ENCODE assay signal across 23 cellular contexts in genomic region chr7:98355250-98355538, GRCh38. TPM values are rescaled to one million over a fixed set of nuclear protein-coding genes. Genes with fewer than 3 reads are reported as not detected.
DNase-seq lines count a peak whose midpoint lies in the region; ATAC-seq and TF ChIP-seq lines count a peak whose summit lies in the region.
"Had no signal": no experiment of that assay in that cellular context is flagged by ENCODE, and none has a peak within 500 bp of the region (broad histone marks: within the 10 kb centered on the region; RNA-seq: fewer than 3 reads in every experiment).

No MANE protein-coding gene starts in this region.

- no peak for DNase-seq in PC-9
- no peak for DNase-seq in endodermal cell
- peak in 1 of 3 donors; percentile 48 for DNase-seq in mucosa of descending colon
- no peak for DNase-seq in substantia nigra (lab: John Stamatoyannopoulos, UW)
- no peak for DNase-seq in immature natural killer cell
- no peak for DNase-seq in cerebellar nuclear complex (lab: John Stamatoyannopoulos, UW)
- DNase-seq: activated CD4-positive, alpha-beta memory T cell treated with anti-CD3 and anti-CD28 coated beads, Interleukin-2, amount 10 ng/mL, durations not matched to agents 7 days and 5 days; activated naive CD4-positive, alpha-beta T cell treated with anti-CD3 and anti-CD28 coated beads for 36 hours; activated T-cell treated with anti-CD3 and anti-CD28 coated beads, Interleukin-2, amount 50 U/mL, for 1 hour; anterior cingulate cortex; BE2C; effector memory CD8-positive, alpha-beta T cell; GOT3; midbrain; NCI-H524; retina; SIG-M5; T-helper 2 cell; testis; WERI-Rb-1 had no signal

- TF ChIP-seq CTCF in PC-9 (conservative IDR thresholded peaks at IDR 0.05) (no peak), endodermal cell (conservative IDR thresholded peaks at IDR 0.05) (no peak), mucosa of descending colon (IDR thresholded peaks at IDR 0.05) (no peak)

- H3K9ac ChIP-seq in endodermal cell (ENCODE audit: extremely low read depth, low read length, poor library complexity, severe bottlenecking) = no peak overlapping the region

- H3K4me3 ChIP-seq in PC-9 = peak overlapping the region; percentile 17; the same call in 1 of the 2 replicates
- no peak overlapping the region for H3K4me3 ChIP-seq in endodermal cell (ENCODE audit: low read length)
- H3K4me3 ChIP-seq in mucosa of descending colon = no peak overlapping the region
- H3K4me3 ChIP-seq: testis had no signal

- H3F3A ChIP-seq in PC-9 (ENCODE audit: insufficient read depth, low read depth) = peaks cover 86% of the 10 kb centered on the region

- H3K27me3 ChIP-seq in PC-9 (ENCODE audit: insufficient read depth, low read depth) (no peaks in the 10 kb centered on the region), endodermal cell (ENCODE audit: control insufficient read depth, insufficient read depth, low read length, poor library complexity, severe bottlenecking) (no peaks in the 10 kb centered on the region)
- H3K27me3 ChIP-seq: BE2C, neutrophil, testis had no signal

- H3K27ac ChIP-seq in PC-9 (peak overlapping the region; percentile 94), endodermal cell (ENCODE audit: low read depth, low read length) (no peak overlapping the region), substantia nigra (ENCODE audit: low read depth, low read length, poor library complexity, severe bottlenecking) (no peak overlapping the region)
- H3K27ac ChIP-seq: neutrophil, testis, WERI-Rb-1 had no signal

- H3K4me1 ChIP-seq in PC-9 (replicated peaks; ENCODE audit: insufficient read depth) (peaks cover 93% of the 10 kb centered on the region), endodermal cell (ENCODE audit: control insufficient read depth, insufficient read depth, low read length) (no peaks in the 10 kb centered on the region), mucosa of descending colon (ENCODE audit: low read depth) (peaks cover 40% of the 10 kb centered on the region)
- H3K4me1 ChIP-seq: BE2C had no signal

- peaks cover 75% of the 10 kb centered on the region for H3K79me2 ChIP-seq in PC-9 (ENCODE audit: low read depth)

- H3K4me1 Mint-ChIP-seq in endodermal cell (peaks cover 8% of the 10 kb centered on the region), immature natural killer cell (no peaks in the 10 kb centered on the region)
- H3K4me1 Mint-ChIP-seq: activated CD4-positive, alpha-beta memory T cell treated with anti-CD3 and anti-CD28 coated beads, Interleukin-2, amount 10 ng/mL, durations not matched to agents 7 days and 5 days; central memory CD8-positive, alpha-beta T cell had no signal

- ATAC-seq in mucosa of descending colon (peak; percentile 27), GM19467 (IDR thresholded peaks at IDR 0.05; ENCODE audit: unreplicated experiment) (no peak)
- ATAC-seq: effector memory CD8-positive, alpha-beta T cell had no signal

- H3K27ac Mint-ChIP-seq in endodermal cell (peak overlapping the region; percentile 16), immature natural killer cell (no peak overlapping the region)
- H3K27ac Mint-ChIP-seq: activated CD4-positive, alpha-beta memory T cell treated with anti-CD3 and anti-CD28 coated beads, Interleukin-2, amount 10 ng/mL, durations not matched to agents 7 days and 5 days; activated naive CD4-positive, alpha-beta T cell treated with anti-CD3 and anti-CD28 coated beads for 36 hours; effector memory CD8-positive, alpha-beta T cell had no signal

- H3K36me3 Mint-ChIP-seq in endodermal cell (ENCODE audit: low read depth) (peaks cover 59% of the 10 kb centered on the region), immature natural killer cell (no peaks in the 10 kb centered on the region)

- CTCF ChIA-PET in PC-9 (lab: Charles Lee) = interaction anchor here (0.6 to 1.0 kb wide), 3 partner anchors 46 to 523 kb away, joined by 3 to 9 read pairs (median 4); partner anchors contain the start of genes BAIAP2L1 and TRRAP

- H3K9me3 Mint-ChIP-seq in endodermal cell (no peaks in the 10 kb centered on the region), immature natural killer cell (no peaks in the 10 kb centered on the region)
- H3K9me3 Mint-ChIP-seq: activated CD4-positive, alpha-beta memory T cell treated with anti-CD3 and anti-CD28 coated beads, Interleukin-2, amount 10 ng/mL, durations not matched to agents 7 days and 5 days; central memory CD8-positive, alpha-beta T cell; effector memory CD8-positive, alpha-beta T cell had no signal

- BruUV-seq in PC-9 (replicated peaks; lab: Mats Ljungman, UMichigan) = no TSS peak

- no peaks in the 10 kb centered on the region; the same call in 1 of the 2 replicates for H4K20me1 ChIP-seq in PC-9 (ENCODE audit: insufficient read depth)

- no peak overlapping the region for H3K4me3 Mint-ChIP-seq in endodermal cell
- H3K4me3 Mint-ChIP-seq in immature natural killer cell = no peak overlapping the region
- H3K4me3 Mint-ChIP-seq: activated CD4-positive, alpha-beta memory T cell treated with anti-CD3 and anti-CD28 coated beads, Interleukin-2, amount 10 ng/mL, durations not matched to agents 7 days and 5 days; activated naive CD4-positive, alpha-beta T cell treated with anti-CD3 and anti-CD28 coated beads for 36 hours; central memory CD8-positive, alpha-beta T cell; effector memory CD8-positive, alpha-beta T cell had no signal

- H3K9me2 ChIP-seq in PC-9 (ENCODE audit: insufficient read depth) = no peaks in the 10 kb centered on the region

- no peaks in the 10 kb centered on the region for H3K27me3 Mint-ChIP-seq in endodermal cell (ENCODE audit: insufficient read depth)
- peaks cover 0 to 5% (median 4%) of the 10 kb centered on the region in 3 donors for H3K27me3 Mint-ChIP-seq in immature natural killer cell (ENCODE audit: low read depth in 3 of 3)
- H3K27me3 Mint-ChIP-seq: activated CD4-positive, alpha-beta memory T cell treated with anti-CD3 and anti-CD28 coated beads, Interleukin-2, amount 10 ng/mL, durations not matched to agents 7 days and 5 days had no signal

- POLR2A ChIA-PET in PC-9 (lab: Charles Lee; ENCODE audit: unreplicated experiment) = no interaction called here

- no peaks in the 10 kb centered on the region for H3K9me3 ChIP-seq in PC-9 (ENCODE audit: insufficient read depth, low read depth)
- no peaks in the 10 kb centered on the region for H3K9me3 ChIP-seq in endodermal cell (ENCODE audit: control insufficient read depth, low read length)
- no peaks in the 10 kb centered on the region for H3K9me3 ChIP-seq in mucosa of descending colon
- H3K9me3 ChIP-seq: BE2C, neutrophil, testis had no signal

- no peak overlapping the region for H2AFZ ChIP-seq in PC-9

- peak overlapping the region; percentile 84 for H3K4me2 ChIP-seq in PC-9

- H3K36me3 ChIP-seq in PC-9 (ENCODE audit: low read depth) (peaks cover 16% of the 10 kb centered on the region), endodermal cell (ENCODE audit: control insufficient read depth, insufficient read depth, low read length) (peaks cover 14% of the 10 kb centered on the region), mucosa of descending colon (ENCODE audit: low read depth) (no peaks in the 10 kb centered on the region)
- H3K36me3 ChIP-seq: BE2C, neutrophil had no signal

- intact Hi-C loops in PC-9 (cut with micrococcal nuclease; ENCODE audit: unreplicated experiment) = loop anchor here (2.0 to 10.0 kb wide), 3 partner anchors 46 to 520 kb away; partner anchors contain the start of genes BAIAP2L1, TMEM130 and TRRAP
- intact Hi-C loops in mucosa of descending colon (cut with DNase I, micrococcal nuclease) = no loop called here

- 86 to 100% methylated on average over 2 to 6 of the region's 6 CpGs for WGBS in endodermal cell (ENCODE audit: insufficient coverage in 1 of 2, insufficient read length in 1 of 2), 2 experiments

RNA-seq across cellular contexts. Expression of gene BAIAP2L1, which starts 45.7 kb away (rescaled TPM):
- total RNA-seq in PC-9 (2021) (89.4 and 102 TPM in 2 replicates), endodermal cell (10 to 100 TPM; 30.5 to 38.4 TPM), mucosa of descending colon (10 to 100 TPM; 39.9 to 78.0 (median 65.4) TPM)
- polyA plus RNA-seq in endodermal cell (2013, experiment 1 of 2) = 13.3 TPM
- 12.8 TPM for polyA plus RNA-seq in endodermal cell (2013, experiment 2 of 2)
- under 1 TPM; 0.24 to 0.29 (median 0.28) TPM for polyA plus RNA-seq in immature natural killer cell
